In genomic region chr11:119845305-119845704, GRCh38 we compare ENCODE assay signal across 26 cellular contexts.
DNase-seq lines count a peak whose midpoint lies in the region; ATAC-seq, FAIRE-seq and TF ChIP-seq lines count a peak whose summit lies in the region.
"Had no signal": no experiment of that assay in that cellular context is flagged by ENCODE, and none has a peak within 500 bp of the region (broad histone marks: within the 10 kb centered on the region; RNA-seq: fewer than 3 reads in every experiment).

No MANE protein-coding gene starts in this region.

- no peaks in the 10 kb centered on the region for H3K9me3 Mint-ChIP-seq in MCF 10A (ENCODE audit: unreplicated experiment)
- H3K9me3 Mint-ChIP-seq: CD4-positive, alpha-beta T cell; GM23338 had no signal

- H3K9me1 ChIP-seq in keratinocyte (ENCODE audit: control insufficient read depth, extremely low read depth, insufficient read depth, low read length), result no peaks in the 10 kb centered on the region

- H3K9ac ChIP-seq in keratinocyte (ENCODE audit: control insufficient read depth, extremely low read depth, insufficient read depth, low read length), result no peak overlapping the region
- H3K9ac ChIP-seq in trophoblast cell (ENCODE audit: low read length), result no peak overlapping the region
- H3K9ac ChIP-seq: BLaER1 treated with 17β-estradiol and CSF1 and Interleukin-3, amounts not matched to agents 10 nM and 100 nM had no signal

- peak overlapping the region; percentile 89 for H4K8ac ChIP-seq in trophoblast cell (ENCODE audit: low read depth, low read length)

- H4K91ac ChIP-seq in trophoblast cell (ENCODE audit: low read depth, low read length), result peak overlapping the region; percentile 99

- H3K79me2 ChIP-seq in keratinocyte (ENCODE audit: control insufficient read depth, insufficient read depth, low read length) (no peaks in the 10 kb centered on the region), trophoblast cell (ENCODE audit: control insufficient read depth, insufficient read depth, low read length, poor library complexity) (peaks cover 3% of the 10 kb centered on the region)

- peak overlapping the region; percentile 39 for H4K12ac ChIP-seq in trophoblast cell (ENCODE audit: low read depth, low read length)

- DNase-seq in RWPE2 (ENCODE audit: low spot score) (no peak), MCF 10A (ENCODE audit: unreplicated experiment) (no peak), keratinocyte (ENCODE audit: low read depth, low spot score) (no peak), trophoblast cell (no peak)
- DNase-seq: 8988T; ACHN; AML-193; CD4-positive, alpha-beta T cell; CD8-positive, alpha-beta memory T cell; DMS 273 treated with DMSO at 0.1 percent for 48 hours; DMS79; EL; GDM1; HFFc6 had no signal

- H2AFZ ChIP-seq in keratinocyte (ENCODE audit: control insufficient read depth, low read length) (no peak overlapping the region), trophoblast cell (ENCODE audit: insufficient read depth, low read length, poor library complexity) (peak overlapping the region; percentile 70)
- H2AFZ ChIP-seq: GM23338 had no signal

- TF ChIP-seq CTCF in RWPE2 (IDR thresholded peaks at IDR 0.05; ENCODE audit: poor library complexity, severe bottlenecking) (no peak), MCF 10A (IDR thresholded peaks at IDR 0.05; ENCODE audit: unreplicated experiment) (no peak), keratinocyte (optimal IDR thresholded peaks at IDR 0.05 in 1 of 3, IDR thresholded peaks at IDR 0.05 in 1 of 3, conservative IDR thresholded peaks at IDR 0.05 in 1 of 3; ENCODE audit: extremely low read depth in 1 of 3, insufficient read depth in 2 of 3, low read length in 3 of 3) (no peak)

- H3K27me3 Mint-ChIP-seq in MCF 10A (ENCODE audit: insufficient read depth, unreplicated experiment), result peaks cover 2% of the 10 kb centered on the region

- no TSS peak for BruUV-seq in MCF 10A (replicated peaks; lab: Mats Ljungman, UMichigan)

- dilution Hi-C loops in keratinocyte (cut with MboI; ENCODE audit: extremely low pct_ligation_motif_present, low sequenced_read_pairs), result no loop called here

- peaks cover 7% of the 10 kb centered on the region for H3K4me1 Mint-ChIP-seq in MCF 10A (ENCODE audit: insufficient read depth, unreplicated experiment)
- H3K4me1 Mint-ChIP-seq: CD14-positive monocyte; CD8-positive, alpha-beta memory T cell had no signal

- H3K27ac Mint-ChIP-seq in MCF 10A (ENCODE audit: low read depth, unreplicated experiment), result peak overlapping the region; percentile 64
- H3K27ac Mint-ChIP-seq: CD14-positive monocyte; CD4-positive, alpha-beta T cell; CD8-positive, alpha-beta memory T cell; GM23338; HFFc6 had no signal

- CTCF ChIA-PET in MCF 10A (lab: Yijun Ruan, JAX), result interaction anchor here (0.7 kb wide), 1 partner anchor 105 kb away, joined by 3 read pairs; no protein-coding TSS in a partner anchor

- H3K23ac ChIP-seq in trophoblast cell (ENCODE audit: low read length), result no peak overlapping the region

- H2BK12ac ChIP-seq in trophoblast cell (ENCODE audit: low read length), result peak overlapping the region; percentile 53

- H3K4me3 ChIP-seq in RWPE2 (ENCODE audit: severe bottlenecking) (no peak overlapping the region), keratinocyte (ENCODE audit: control insufficient read depth in 2 of 3, extremely low read depth in 1 of 3, insufficient read depth in 2 of 3, low read depth in 1 of 3, low read length in 3 of 3) (no peak overlapping the region), trophoblast cell (ENCODE audit: low read depth, low read length) (no peak overlapping the region)
- H3K4me3 ChIP-seq: A549; BLaER1 treated with 17β-estradiol and CSF1 and Interleukin-3, amounts not matched to agents 10 nM and 100 nM; GM12878; GM23338; HAP-1 had no signal

- ATAC-seq in RWPE2 (ENCODE audit: low read depth), result no peak
- ATAC-seq in HG02840 (IDR thresholded peaks at IDR 0.05; ENCODE audit: low FRiP score, unreplicated experiment), result no peak
- ATAC-seq in GM21786 (IDR thresholded peaks at IDR 0.05; ENCODE audit: unreplicated experiment), result no peak
- ATAC-seq in HG03280 (IDR thresholded peaks at IDR 0.05; ENCODE audit: unreplicated experiment), result no peak
- ATAC-seq: A549, GM12878 had no signal

- intact Hi-C loops in MCF 10A (cut with micrococcal nuclease), result no loop called here

- H2BK5ac ChIP-seq in trophoblast cell (ENCODE audit: low read depth, low read length, poor library complexity), result peak overlapping the region; percentile 91

- peak overlapping the region; percentile 89 for H3K4ac ChIP-seq in trophoblast cell (ENCODE audit: low read depth, low read length)

- H3K9me3 ChIP-seq in RWPE2 (ENCODE audit: severe bottlenecking) (peaks cover 4% of the 10 kb centered on the region), keratinocyte (ENCODE audit: control insufficient read depth, low read depth, low read length) (peaks cover 4% of the 10 kb centered on the region), trophoblast cell (ENCODE audit: insufficient read depth, low read depth, low read length) (no peaks in the 10 kb centered on the region)
- H3K9me3 ChIP-seq: A549, HAP-1 had no signal

- no peak overlapping the region for H3K4me3 Mint-ChIP-seq in MCF 10A (ENCODE audit: unreplicated experiment)
- H3K4me3 Mint-ChIP-seq: CD14-positive monocyte; CD4-positive, alpha-beta T cell; CD8-positive, alpha-beta memory T cell; GM23338; HFFc6 had no signal

- peak overlapping the region; percentile 98 for H2BK120ac ChIP-seq in trophoblast cell (ENCODE audit: insufficient read depth, low read length, poor library complexity)

- H3K4me2 ChIP-seq in keratinocyte (ENCODE audit: control insufficient read depth, extremely low read depth, insufficient read depth, low read depth, low read length) (peak overlapping the region; percentile 45), trophoblast cell (ENCODE audit: low read length) (no peak overlapping the region)
- H3K4me2 ChIP-seq: A549; BLaER1 treated with 17β-estradiol and CSF1 and Interleukin-3, amounts not matched to agents 10 nM and 100 nM; GM23338 had no signal

- H3K4me1 ChIP-seq in RWPE2 (ENCODE audit: insufficient read depth, poor library complexity, severe bottlenecking) (peaks cover 5% of the 10 kb centered on the region), keratinocyte (ENCODE audit: control insufficient read depth, extremely low read depth, insufficient read depth, low read length) (peaks cover 12% of the 10 kb centered on the region), trophoblast cell (ENCODE audit: control insufficient read depth in 1 of 2, insufficient read depth in 2 of 2, low read length in 2 of 2) (peaks cover 11 to 14% of the 10 kb centered on the region in 2 experiments)
- H3K4me1 ChIP-seq: A549; BLaER1 treated with 17β-estradiol and CSF1 and Interleukin-3, amounts not matched to agents 10 nM and 100 nM; HAP-1 had no signal

- no CpG with 5 or more reads among the region's 10 CpGs for WGBS in trophoblast cell (ENCODE audit: extremely low coverage, insufficient coverage, insufficient read length)

- H3K27ac ChIP-seq in RWPE2 (ENCODE audit: poor library complexity, severe bottlenecking), result peak overlapping the region; percentile 2
- no peak overlapping the region for H3K27ac ChIP-seq in keratinocyte (ENCODE audit: control insufficient read depth, insufficient read depth, low read length)
- H3K27ac ChIP-seq in trophoblast cell (ENCODE audit: low read depth, low read length), result peak overlapping the region; percentile 29
- H3K27ac ChIP-seq: A549; BLaER1 treated with 17β-estradiol and CSF1 and Interleukin-3, amounts not matched to agents 10 nM and 100 nM had no signal

- H3K14ac ChIP-seq in trophoblast cell (ENCODE audit: low read length), result peak overlapping the region; percentile 95

- FAIRE-seq in keratinocyte (lab: Jason Lieb, UNC), result no peak
- FAIRE-seq: A549, D721Med, GM12878, GM19239 had no signal

- no peaks in the 10 kb centered on the region for H3K36me3 ChIP-seq in RWPE2 (ENCODE audit: low read depth)
- H3K36me3 ChIP-seq in keratinocyte (ENCODE audit: control insufficient read depth in 2 of 2, extremely low read depth in 1 of 2, insufficient read depth in 2 of 2, low read length in 2 of 2), result no peaks in the 10 kb centered on the region
- no peaks in the 10 kb centered on the region for H3K36me3 ChIP-seq in trophoblast cell (ENCODE audit: control insufficient read depth in 1 of 2, insufficient read depth in 2 of 2, low read length in 2 of 2)
- H3K36me3 ChIP-seq: BE2C; BLaER1 treated with 17β-estradiol and CSF1 and Interleukin-3, amounts not matched to agents 10 nM and 100 nM; HAP-1 had no signal

- peak overlapping the region; percentile 57 for H2AK5ac ChIP-seq in trophoblast cell (ENCODE audit: low read length)

- H3K18ac ChIP-seq in trophoblast cell (ENCODE audit: low read length), result peak overlapping the region; percentile 84

- H4K20me1 ChIP-seq in keratinocyte (ENCODE audit: control insufficient read depth, extremely low read depth, insufficient read depth, low read length), result no peaks in the 10 kb centered on the region
- H4K20me1 ChIP-seq: BLaER1 treated with 17β-estradiol and CSF1 and Interleukin-3, amounts not matched to agents 10 nM and 100 nM had no signal

- H3K27me3 ChIP-seq in RWPE2 (ENCODE audit: insufficient read depth, poor library complexity, severe bottlenecking) (no peaks in the 10 kb centered on the region), keratinocyte (ENCODE audit: control insufficient read depth, extremely low read depth, insufficient read depth, low read length) (no peaks in the 10 kb centered on the region), trophoblast cell (ENCODE audit: insufficient read depth, low read length) (no peaks in the 10 kb centered on the region)
- H3K27me3 ChIP-seq: BE2C; BLaER1 treated with 17β-estradiol and CSF1 and Interleukin-3, amounts not matched to agents 10 nM and 100 nM had no signal

- POLR2A ChIA-PET in MCF 10A (lab: Yijun Ruan, JAX), result interaction anchor here (1.0 kb wide), 1 partner anchor 78 kb away, joined by 3 read pairs; no protein-coding TSS in a partner anchor

- H3K36me3 Mint-ChIP-seq in MCF 10A (ENCODE audit: insufficient read depth, unreplicated experiment), result no peaks in the 10 kb centered on the region
- H3K36me3 Mint-ChIP-seq: CD14-positive monocyte; CD8-positive, alpha-beta memory T cell had no signal

- peaks cover 5% of the 10 kb centered on the region for H3K79me1 ChIP-seq in trophoblast cell (ENCODE audit: low read length)
